In genomic region chr3:47089605-47090004, GRCh38 we compare ENCODE assay signal across 19 cellular contexts.
"Had no signal": no experiment of that assay in that cellular context is flagged by ENCODE, and none has a peak within 500 bp of the region (broad histone marks: within the 10 kb centered on the region; RNA-seq: fewer than 3 reads in every experiment).

No MANE protein-coding gene starts in this region.

- DNase-seq: activated CD4-positive, alpha-beta T cell treated with anti-CD3 and anti-CD28 coated beads, Interleukin-2, amount 10 ng/mL, durations not matched to agents 24 days and 14 days; activated T-cell treated with anti-CD3 and anti-CD28 coated beads, Interleukin-2, amount 50 U/mL, for 4 hours; caudate nucleus; effector memory CD8-positive, alpha-beta T cell; erythroblast; immature natural killer cell; lower lobe of right lung; midbrain; naive thymus-derived CD4-positive, alpha-beta T cell; stimulated activated CD4-positive, alpha-beta T cell treated with anti-CD3 and anti-CD28 coated beads, Interleukin-2, amount 100 ng/mL, for 24 hours; stimulated activated naive CD8-positive, alpha-beta T cell treated with anti-CD3 and anti-CD28 coated beads, Interleukin-15, amount 100 ng/mL, for 72 hours; SW 1271; T-helper 9 cell had no signal

- H3K4me1 ChIP-seq: lower lobe of right lung, prostate gland had no signal

- H3K4me1 Mint-ChIP-seq: stimulated activated naive CD8-positive, alpha-beta T cell treated with anti-CD3 and anti-CD28 coated beads, Interleukin-15, amount 100 ng/mL, for 72 hours had no signal

- H3K4me3 Mint-ChIP-seq: activated CD4-positive, alpha-beta T cell treated with anti-CD3 and anti-CD28 coated beads, Interleukin-2, amount 10 ng/mL, durations not matched to agents 24 days and 14 days; activated T-cell treated with anti-CD3 and anti-CD28 coated beads, Interleukin-2, amount 50 U/mL, for 4 hours; effector memory CD8-positive, alpha-beta T cell; immature natural killer cell; naive thymus-derived CD4-positive, alpha-beta T cell; stimulated activated naive CD8-positive, alpha-beta T cell treated with anti-CD3 and anti-CD28 coated beads, Interleukin-15, amount 100 ng/mL, for 72 hours had no signal

- H3K9me3 ChIP-seq: lower lobe of right lung, prostate gland, thoracic aorta had no signal

- FAIRE-seq: urothelium cell line had no signal

- H3K9me3 Mint-ChIP-seq: activated CD4-positive, alpha-beta T cell treated with anti-CD3 and anti-CD28 coated beads, Interleukin-2, amount 10 ng/mL, durations not matched to agents 24 days and 14 days; activated T-cell treated with anti-CD3 and anti-CD28 coated beads, Interleukin-2, amount 50 U/mL, for 4 hours; effector memory CD8-positive, alpha-beta T cell; immature natural killer cell; naive thymus-derived CD4-positive, alpha-beta T cell; stimulated activated naive CD8-positive, alpha-beta T cell treated with anti-CD3 and anti-CD28 coated beads, Interleukin-15, amount 100 ng/mL, for 72 hours had no signal

- ATAC-seq: activated T-cell treated with anti-CD3 and anti-CD28 coated beads, Interleukin-2, amount 50 U/mL, for 4 hours; effector memory CD8-positive, alpha-beta T cell; lower lobe of right lung; naive thymus-derived CD4-positive, alpha-beta T cell; sciatic nerve; stimulated activated naive CD8-positive, alpha-beta T cell treated with anti-CD3 and anti-CD28 coated beads, Interleukin-15, amount 100 ng/mL, for 72 hours had no signal

- H3K36me3 ChIP-seq: prostate gland had no signal

- H3K27ac ChIP-seq: coronary artery, lower lobe of right lung, prostate gland, thoracic aorta, VCaP had no signal

- H3K27ac Mint-ChIP-seq: activated CD4-positive, alpha-beta T cell treated with anti-CD3 and anti-CD28 coated beads, Interleukin-2, amount 10 ng/mL, durations not matched to agents 24 days and 14 days had no signal

- H3K4me3 ChIP-seq: coronary artery, lower lobe of right lung, prostate gland, thoracic aorta had no signal

- H3K27me3 Mint-ChIP-seq: activated CD4-positive, alpha-beta T cell treated with anti-CD3 and anti-CD28 coated beads, Interleukin-2, amount 10 ng/mL, durations not matched to agents 24 days and 14 days; effector memory CD8-positive, alpha-beta T cell; naive thymus-derived CD4-positive, alpha-beta T cell; stimulated activated naive CD8-positive, alpha-beta T cell treated with anti-CD3 and anti-CD28 coated beads, Interleukin-15, amount 100 ng/mL, for 72 hours had no signal
